ENCODE assay signal across 18 cellular contexts in genomic region chr6:150152891-150153876, GRCh38. TPM values are rescaled to one million over a fixed set of nuclear protein-coding genes. Genes with fewer than 3 reads are reported as not detected.
DNase-seq lines count a peak whose midpoint lies in the region; ATAC-seq and TF ChIP-seq lines count a peak whose summit lies in the region.
"Had no signal": no experiment of that assay in that cellular context is flagged by ENCODE, and none has a peak within 500 bp of the region (broad histone marks: within the 10 kb centered on the region; RNA-seq: fewer than 3 reads in every experiment).

No MANE protein-coding gene starts in this region.

- H3K4me2 ChIP-seq in DND-41 (ENCODE audit: insufficient read depth, low read length) (no peak overlapping the region), trophoblast cell (ENCODE audit: low read length) (no peak overlapping the region)
- H3K4me2 ChIP-seq: PC-9 had no signal

- ATAC-seq in DND-41 (ENCODE audit: insufficient read depth, low read depth) (peak; percentile 56; the same call in 1 of the 3 replicates), HG03139 (IDR thresholded peaks at IDR 0.05; ENCODE audit: unreplicated experiment) (no peak), GM21515 (IDR thresholded peaks at IDR 0.05; ENCODE audit: unreplicated experiment) (no peak)

- H3K27ac ChIP-seq in DND-41 (ENCODE audit: low read length) (no peak overlapping the region), trophoblast cell (ENCODE audit: low read depth, low read length) (no peak overlapping the region), spleen (no peak overlapping the region)
- H3K27ac ChIP-seq: adrenal gland, parathyroid adenoma, PC-9, tibial nerve had no signal

- H3K36me3 ChIP-seq in DND-41 (ENCODE audit: insufficient read depth, low read length): no peaks in the 10 kb centered on the region
- H3K36me3 ChIP-seq in trophoblast cell (ENCODE audit: control insufficient read depth in 1 of 2, insufficient read depth in 2 of 2, low read length in 2 of 2): no peaks in the 10 kb centered on the region
- no peaks in the 10 kb centered on the region for H3K36me3 ChIP-seq in spleen
- H3K36me3 ChIP-seq: adrenal gland, tibial nerve had no signal

- H2AFZ ChIP-seq in DND-41 (ENCODE audit: low read depth, low read length): no peak overlapping the region
- H2AFZ ChIP-seq in trophoblast cell (ENCODE audit: insufficient read depth, low read length, poor library complexity): no peak overlapping the region
- H2AFZ ChIP-seq: parathyroid adenoma, PC-9 had no signal

- no peak overlapping the region for H2BK120ac ChIP-seq in trophoblast cell (ENCODE audit: insufficient read depth, low read length, poor library complexity)

- no peaks in the 10 kb centered on the region for H3K79me1 ChIP-seq in trophoblast cell (ENCODE audit: low read length)

- no peak overlapping the region for H4K8ac ChIP-seq in trophoblast cell (ENCODE audit: low read depth, low read length)

- intact Hi-C loops in spleen (cut with DNase I; ENCODE audit: low total_unique reads): no loop called here

- no peak overlapping the region for H3K9ac ChIP-seq in DND-41 (ENCODE audit: low read depth, low read length)
- no peak overlapping the region for H3K9ac ChIP-seq in trophoblast cell (ENCODE audit: low read length)
- H3K9ac ChIP-seq: parathyroid adenoma had no signal

- H3K4ac ChIP-seq in trophoblast cell (ENCODE audit: low read depth, low read length): no peak overlapping the region

- no peak overlapping the region for H2BK5ac ChIP-seq in trophoblast cell (ENCODE audit: low read depth, low read length, poor library complexity)

- no peak overlapping the region for H3K4me3 ChIP-seq in DND-41 (ENCODE audit: low read depth in 1 of 2, low read length in 2 of 2)
- H3K4me3 ChIP-seq in epithelial cell of esophagus (ENCODE audit: low read length): no peak overlapping the region
- H3K4me3 ChIP-seq in trophoblast cell (ENCODE audit: low read depth, low read length): no peak overlapping the region
- H3K4me3 ChIP-seq in spleen: no peak overlapping the region
- H3K4me3 ChIP-seq: adrenal gland, PC-9, tibial nerve had no signal

- no peak overlapping the region for H2AK5ac ChIP-seq in trophoblast cell (ENCODE audit: low read length)

- DNase-seq in DND-41: no peak
- peak; percentile 56 to 95 for DNase-seq in NOMO-1 (lab: John Stamatoyannopoulos, UW; ENCODE audit: unreplicated experiment in 2 of 2)
- DNase-seq in epithelial cell of esophagus (ENCODE audit: low read depth): peak; percentile 92
- peak; percentile 72 to 74 for DNase-seq in trophoblast cell
- DNase-seq in spleen: no peak
- no peak for DNase-seq in occipital lobe (lab: John Stamatoyannopoulos, UW)
- DNase-seq: activated CD4-positive, CD25-positive, alpha-beta regulatory T cell treated with anti-CD3 and anti-CD28 coated beads, Interleukin-2, amount 50 U/mL, for 72 hours; adrenal gland; C1 segment of cervical spinal cord; cortex of kidney; NCI-H345; PC-9; stimulated activated CD8-positive, alpha-beta memory T cell treated with anti-CD3 and anti-CD28 coated beads, Interleukin-4, amount 100 ng/mL, for 48 hours had no signal

- no peaks in the 10 kb centered on the region for H3K9me3 ChIP-seq in DND-41 (ENCODE audit: insufficient read depth, low read length, severe bottlenecking)
- H3K9me3 ChIP-seq in trophoblast cell (ENCODE audit: insufficient read depth, low read depth, low read length): no peaks in the 10 kb centered on the region
- H3K9me3 ChIP-seq in spleen: no peaks in the 10 kb centered on the region
- H3K9me3 ChIP-seq: adrenal gland, tibial nerve had no signal

- no peak overlapping the region for H3K14ac ChIP-seq in trophoblast cell (ENCODE audit: low read length)

- H3K4me1 ChIP-seq in DND-41 (ENCODE audit: insufficient read depth, low read length): no peaks in the 10 kb centered on the region
- no peaks in the 10 kb centered on the region for H3K4me1 ChIP-seq in trophoblast cell (ENCODE audit: control insufficient read depth in 1 of 2, insufficient read depth in 2 of 2, low read length in 2 of 2)
- peaks cover 0 to 3% (median 0%) of the 10 kb centered on the region in 6 donors for H3K4me1 ChIP-seq in spleen
- H3K4me1 ChIP-seq: adrenal gland, parathyroid adenoma had no signal

- H3K18ac ChIP-seq in trophoblast cell (ENCODE audit: low read length): no peak overlapping the region

- H3K79me2 ChIP-seq in DND-41 (ENCODE audit: insufficient read depth, low read length) (no peaks in the 10 kb centered on the region), trophoblast cell (ENCODE audit: control insufficient read depth, insufficient read depth, low read length, poor library complexity) (no peaks in the 10 kb centered on the region)
- H3K79me2 ChIP-seq: parathyroid adenoma had no signal

- H4K12ac ChIP-seq in trophoblast cell (ENCODE audit: low read depth, low read length): no peak overlapping the region

- no peak for TF ChIP-seq POLR2A in spleen (IDR thresholded peaks at IDR 0.05)

- no peak overlapping the region for H4K91ac ChIP-seq in trophoblast cell (ENCODE audit: low read depth, low read length)

- H4K20me1 ChIP-seq in DND-41 (ENCODE audit: insufficient read depth, low read length): no peaks in the 10 kb centered on the region

- WGBS in trophoblast cell (ENCODE audit: extremely low coverage, insufficient coverage, insufficient read length): no CpG with 5 or more reads among the region's 9 CpGs
- 36 to 41% (median 39%) methylated on average over 9 of the region's 9 CpGs for WGBS in spleen, 5 donors

- TF ChIP-seq CTCF in DND-41 (IDR thresholded peaks at IDR 0.05; ENCODE audit: borderline replicate concordance, extremely low read depth, low read length, poor library complexity, severe bottlenecking) (no peak), epithelial cell of esophagus (IDR thresholded peaks at IDR 0.05; ENCODE audit: insufficient read depth, low read depth, low read length, missing control alignments) (no peak), spleen (IDR thresholded peaks at IDR 0.05 in 8 of 11, conservative IDR thresholded peaks at IDR 0.05 in 3 of 11) (no peak)

- peaks cover 6% of the 10 kb centered on the region for H3K27me3 ChIP-seq in DND-41 (ENCODE audit: insufficient read depth, low read length, poor library complexity)
- H3K27me3 ChIP-seq in trophoblast cell (ENCODE audit: insufficient read depth, low read length): no peaks in the 10 kb centered on the region
- peaks cover 0 to 62% (median 20%) of the 10 kb centered on the region in 7 donors for H3K27me3 ChIP-seq in spleen (replicated peaks in 1 of 7)

- H3K23ac ChIP-seq in trophoblast cell (ENCODE audit: low read length): no peak overlapping the region

- no peak overlapping the region for H2BK12ac ChIP-seq in trophoblast cell (ENCODE audit: low read length)

RNA-seq across cellular contexts. Expression of gene PPP1R14C, which starts 10.3 kb away (rescaled TPM):
- 0.42 and 0.46 TPM in 2 replicates for polyA plus RNA-seq in trophoblast cell (2013)
- total RNA-seq in spleen (under 1 TPM in 4 of 7 donors, not detected in 3; 0.13 to 0.39 (median 0.25) TPM), occipital lobe (61.3 TPM)
- polyA plus RNA-seq in spleen: under 1 TPM in 2 of 3 donors, not detected in 1; 0.06 to 0.13 TPM
- total RNA-seq: fibroblast of villous mesenchyme had no signal

Comparison
In these comparisons a context has a peak if more than half of its experiments do, and no peak if none do; other contexts are left out.
1. DNase-seq: peak in NOMO-1 (2 of 2), epithelial cell of esophagus (single experiment) and trophoblast cell (2 of 2); none in DND-41 (single experiment), spleen (single experiment) and occipital lobe (single experiment).
2. RNA of gene PPP1R14C, which starts 10.3 kb away (total RNA-seq): 61.3 TPM in occipital lobe (single experiment); 0.13 to 0.39 TPM in spleen; every median in the first group is over 10 times any median in the second.